1 cellular context compared by ENCODE assay signal in genomic region chr11:18016789-18017188, GRCh38.
TF ChIP-seq lines count a peak whose summit lies in the region.

No MANE protein-coding gene starts in this region.

TF ChIP-seq in K562, 482 proteins besides CTCF, POLR2A, EP300 and RAD21 (continued from another document):
- TF ChIP-seq, protein P1, sequence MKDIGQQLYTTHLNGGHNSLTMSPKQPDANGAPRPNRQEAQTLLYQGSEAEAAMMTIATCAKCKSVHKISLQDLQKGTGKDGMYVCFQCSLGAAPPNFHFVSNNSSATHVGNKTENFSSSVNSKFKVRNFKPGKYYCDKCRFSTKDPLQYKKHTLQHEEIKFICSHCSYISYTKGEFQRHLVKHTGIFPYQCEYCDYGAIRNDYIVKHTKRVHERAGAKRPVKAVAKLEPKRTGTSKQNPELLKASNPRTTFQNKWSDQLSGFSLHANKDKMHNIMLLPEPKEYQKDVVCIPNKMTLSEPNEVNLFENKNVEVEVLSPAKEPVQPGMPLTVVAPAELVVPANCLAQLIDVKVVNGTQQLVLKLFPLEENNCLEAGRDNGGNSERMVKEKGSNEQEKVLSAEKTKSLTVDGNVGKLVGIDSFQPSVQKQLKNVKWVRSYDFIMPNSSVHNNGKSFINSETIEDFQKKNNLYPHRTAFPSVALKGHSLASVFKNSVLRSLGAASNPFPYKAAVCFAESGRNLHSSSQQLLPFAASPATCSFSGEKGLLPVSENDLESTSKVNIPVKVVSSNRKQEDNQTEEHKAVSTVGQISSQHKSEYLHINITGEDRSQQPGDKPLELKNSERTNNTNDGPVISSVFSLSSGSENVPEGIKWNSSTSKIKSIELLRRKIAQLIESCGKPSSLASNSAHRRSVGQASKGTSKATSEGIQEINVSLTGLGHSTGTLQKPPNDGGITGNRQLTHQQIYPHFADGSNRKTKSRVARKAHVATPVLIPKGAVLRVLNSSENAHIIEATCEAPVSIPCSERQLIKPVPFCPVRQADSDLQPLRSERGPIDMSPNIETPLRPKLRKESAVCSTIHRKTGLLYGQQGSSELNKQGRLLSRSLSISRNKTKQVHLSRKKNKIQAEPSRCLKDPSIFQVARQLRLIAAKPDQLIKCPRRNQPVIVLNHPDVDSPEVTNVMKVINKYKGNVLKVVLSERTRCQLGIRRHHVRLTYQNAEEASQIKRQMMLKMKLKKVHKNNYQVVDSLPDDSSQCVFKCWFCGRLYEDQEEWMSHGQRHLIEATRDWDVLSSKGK (CRISPR knock-in tag; IDR thresholded peaks at IDR 0.05) = no peak
